ENCODE assay signal across 27 cellular contexts in the genomic region with DNA sequence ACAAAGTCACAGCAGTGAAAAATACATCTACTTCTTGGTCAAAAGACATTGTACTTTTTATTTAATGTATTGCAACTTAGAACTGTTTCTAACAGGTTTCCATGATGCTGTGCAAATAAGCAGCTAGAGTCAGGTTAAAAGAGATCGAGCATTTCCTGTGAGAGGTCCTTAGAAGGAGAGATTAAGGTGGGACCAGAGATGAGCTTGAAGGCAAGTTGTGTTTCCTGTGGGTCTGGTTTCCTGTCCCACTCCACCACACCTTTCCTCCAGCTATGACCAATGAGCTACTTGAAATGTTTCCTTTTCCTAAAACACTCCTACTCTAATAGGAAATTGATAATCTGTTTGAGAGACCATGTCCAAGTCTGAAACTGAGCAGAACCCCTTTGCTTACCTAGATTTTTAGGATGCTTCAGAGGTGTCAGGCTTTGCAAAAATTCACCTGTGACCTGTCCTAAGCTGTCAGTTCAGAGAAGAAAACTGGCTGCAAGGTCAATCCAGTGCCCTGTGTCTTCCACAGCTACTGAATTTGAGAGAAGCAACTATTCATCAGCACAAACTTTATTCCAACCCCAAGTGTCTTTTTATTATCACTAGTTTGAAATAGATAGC. TPM values are rescaled to one million over a fixed set of nuclear protein-coding genes. Genes with fewer than 3 reads are reported as not detected.
A peak's percentile ranks its signal among the peaks of the same experiment; 100 is the strongest.
DNase-seq lines count a peak whose midpoint lies in the region; ATAC-seq, FAIRE-seq and TF ChIP-seq lines count a peak whose summit lies in the region.
"Had no signal": no experiment of that assay in that cellular context is flagged by ENCODE, and none has a peak within 500 bp of the region (broad histone marks: within the 10 kb centered on the region; RNA-seq: fewer than 3 reads in every experiment).

No MANE protein-coding gene starts in this region.

- H3K9me3 ChIP-seq in GM12878 (replicated peaks; ENCODE audit: control insufficient read depth, insufficient read depth, low read length) (no peaks in the 10 kb centered on the region), small intestine (ENCODE audit: control insufficient read depth, low read depth) (no peaks in the 10 kb centered on the region)

- FAIRE-seq in GM12878 (lab: Jason Lieb, UNC) (peak; percentile 62), small intestine (lab: Jason Lieb, UNC) (no peak)
- FAIRE-seq: colon, G401.6 had no signal

- no peaks in the 10 kb centered on the region for H3K4me1 ChIP-seq in GM12878 (ENCODE audit: control insufficient read depth, insufficient read depth, low read length)
- no peaks in the 10 kb centered on the region for H3K4me1 ChIP-seq in small intestine (ENCODE audit: control insufficient read depth in 2 of 2, insufficient read depth in 1 of 2, low read depth in 1 of 2, low read length in 1 of 2)
- H3K4me1 ChIP-seq: BLaER1 treated with 17β-estradiol and CSF1 and Interleukin-3, amounts not matched to agents 10 nM and 100 nM had no signal

- H3K79me2 ChIP-seq in GM12878 (ENCODE audit: control insufficient read depth, insufficient read depth, low read length) = no peaks in the 10 kb centered on the region

- SMC1A ChIA-PET in GM12878 (lab: Charles Lee; ENCODE audit: uncharacterized antibody, unreplicated experiment) = interaction anchor here (0.6 to 0.9 kb wide), 3 partner anchors 9 to 84 kb away, joined by 3 read pairs; no protein-coding TSS in a partner anchor

- DNase-seq in activated gamma-delta T cell treated with Interleukin-2 at 50 U/mL for 16 hours = peak; percentile 10
- no peak for DNase-seq in activated gamma-delta T cell (lab: John Stamatoyannopoulos, UW)
- peak in 2 of 34 experiments; percentile 2 to 7 for DNase-seq in T-cell
- no peak for DNase-seq in GM12878 (ENCODE audit: low read depth, low spot score)
- peak; percentile 14 for DNase-seq in small intestine
- no peak for DNase-seq in NCI-H187 treated with DMSO at 0.1 percent for 48 hours (lab: John Stamatoyannopoulos, UW)
- DNase-seq: activated CD8-positive, alpha-beta memory T cell treated with anti-CD3 and anti-CD28 coated beads, Interleukin-2, amount 50 U/mL, for 4 hours; activated naive CD4-positive, alpha-beta T cell treated with Interleukin-2 at 50 U/mL for 16 hours; DMS 273 treated with DMSO at 0.1 percent for 48 hours; endodermal cell; Kasumi-1; NCI-H1092; NCI-H2029; NCI-H2227 treated with DMSO at 0.1 percent for 48 hours; NCI-H774; stimulated activated CD4-positive, alpha-beta T cell treated with anti-CD3 and anti-CD28 coated beads, Interleukin-1b, Interleukin-23, amount 100 ng/mL, for 48 hours; T1000 had no signal

- no peak overlapping the region for H2AFZ ChIP-seq in GM12878 (ENCODE audit: control insufficient read depth, low read depth, low read length)

- in situ Hi-C loops in GM12878 (cut with MboI) = no loop called here

- peaks cover 12% of the 10 kb centered on the region for H3K36me3 Mint-ChIP-seq in T-cell

- H3K27ac Mint-ChIP-seq in T-cell = peak overlapping the region; percentile 73 to 81
- H3K27ac Mint-ChIP-seq: endodermal cell had no signal

- peaks cover 8 to 15% (median 9%) of the 10 kb centered on the region in 3 donors for H3K9me3 Mint-ChIP-seq in T-cell
- H3K9me3 Mint-ChIP-seq: endodermal cell had no signal

- no peaks in the 10 kb centered on the region; a peak in 1 of 4 replicates for H3K36me3 ChIP-seq in GM12878 (ENCODE audit: control insufficient read depth in 2 of 2, insufficient read depth in 2 of 2, low read length in 1 of 2)
- no peaks in the 10 kb centered on the region for H3K36me3 ChIP-seq in small intestine (ENCODE audit: control insufficient read depth in 2 of 2, insufficient read depth in 2 of 2, low read length in 2 of 2)

- no peak overlapping the region for H3K4me2 ChIP-seq in GM12878 (ENCODE audit: control insufficient read depth, insufficient read depth)
- H3K4me2 ChIP-seq: BLaER1 treated with 17β-estradiol and CSF1 and Interleukin-3, amounts not matched to agents 10 nM and 100 nM had no signal

- POLR2A ChIA-PET in T-cell (lab: Charles Lee) = interaction anchor here in 1 of 2 donors (0.6 kb wide), 1 partner anchor 32 kb away, joined by 3 read pairs; no protein-coding TSS in a partner anchor
- POLR2A ChIA-PET in GM12878 (lab: Charles Lee) = interaction anchor here (0.6 to 0.9 kb wide), 2 partner anchors 11 to 603 kb away, joined by 3 to 6 read pairs; no protein-coding TSS in a partner anchor

- no peaks in the 10 kb centered on the region for H3K27me3 ChIP-seq in GM12878 (replicated peaks in 1 of 2; ENCODE audit: control insufficient read depth in 2 of 2, insufficient read depth in 2 of 2, low read length in 1 of 2)
- no peaks in the 10 kb centered on the region for H3K27me3 ChIP-seq in small intestine (ENCODE audit: control insufficient read depth in 2 of 2, insufficient read depth in 2 of 2, low read length in 2 of 2)
- H3K27me3 ChIP-seq: BLaER1 treated with 17β-estradiol and CSF1 and Interleukin-3, amounts not matched to agents 10 nM and 100 nM had no signal

- no peak overlapping the region for H3K9ac ChIP-seq in GM12878 (ENCODE audit: control insufficient read depth, insufficient read depth, low read length)
- H3K9ac ChIP-seq: BLaER1 treated with 17β-estradiol and CSF1 and Interleukin-3, amounts not matched to agents 10 nM and 100 nM had no signal

- no peaks in the 10 kb centered on the region for H3K27me3 Mint-ChIP-seq in T-cell

- intact Hi-C loops in GM12878 (cut with micrococcal nuclease; ENCODE audit: unreplicated experiment) = no loop called here

- H3K4me3 ChIP-seq in GM12878 = no peak overlapping the region
- H3K4me3 ChIP-seq in small intestine (ENCODE audit: low read depth in 1 of 2, low read length in 2 of 2) = no peak overlapping the region
- H3K4me3 ChIP-seq: BLaER1 treated with 17β-estradiol and CSF1 and Interleukin-3, amounts not matched to agents 10 nM and 100 nM; lung; SK-N-MC had no signal

- TF ChIP-seq POLR2A in GM12878 (IDR thresholded peaks at IDR 0.05; ENCODE audit: low read depth, low read length) = no peak

- TF ChIP-seq CTCF in GM12878 (IDR thresholded peaks at IDR 0.05 in 2 of 3, conservative IDR thresholded peaks at IDR 0.05 in 1 of 3; ENCODE audit: control insufficient read depth in 2 of 3, extremely low read depth in 1 of 3, insufficient read depth in 1 of 3, low read depth in 3 of 3, low read length in 3 of 3) = no peak

- ATAC-seq in T-cell (replicated peaks in 1 of 4) = peak; percentile 81 to 96 (median 90)
- ATAC-seq in GM12878 = no peak
- ATAC-seq in GM18873 (IDR thresholded peaks at IDR 0.05; ENCODE audit: low FRiP score, unreplicated experiment) = no peak
- ATAC-seq in HG02588 (IDR thresholded peaks at IDR 0.05; ENCODE audit: unreplicated experiment) = no peak

- no peak for TF ChIP-seq EP300 in GM12878 (IDR thresholded peaks at IDR 0.05; ENCODE audit: borderline replicate concordance in 1 of 2, control insufficient read depth in 1 of 2, low read depth in 2 of 2, low read length in 2 of 2)

- CTCF ChIA-PET in T-cell (lab: Charles Lee) (interaction anchor here in 1 of 2 donors (1.0 to 1.3 kb wide), 2 partner anchors 25 to 167 kb away, joined by 3 read pairs; no protein-coding TSS in a partner anchor), GM12878 (lab: Yijun Ruan, JAX) (no interaction called here)

- TF ChIP-seq RAD21 in GM12878 (IDR thresholded peaks at IDR 0.05; ENCODE audit: insufficient read depth, low read depth, low read length) = no peak

- RAD21 ChIA-PET in GM12878 (lab: Charles Lee; ENCODE audit: unreplicated experiment) = interaction anchor here (0.6 kb wide), 1 partner anchor 603 kb away, joined by 3 read pairs; no protein-coding TSS in a partner anchor

- 0% methylated on average over 1 of the region's 1 CpG for WGBS in GM12878 (ENCODE audit: insufficient coverage, insufficient replicate concordance, low lambda C conversion rate, missing lambda C conversion rate)
- WGBS in small intestine, 3 donors = 61 to 85% (median 73%) methylated on average over 1 of the region's 1 CpG

- H3K4me1 Mint-ChIP-seq in T-cell = peaks cover 44 to 49% (median 48%) of the 10 kb centered on the region in 3 donors

- H3K27ac ChIP-seq in GM12878 (ENCODE audit: control insufficient read depth, insufficient read depth) (no peak overlapping the region), small intestine (ENCODE audit: low read depth in 1 of 2, low read length in 1 of 2) (no peak overlapping the region)
- H3K27ac ChIP-seq: BLaER1 treated with 17β-estradiol and CSF1 and Interleukin-3, amounts not matched to agents 10 nM and 100 nM; RWPE1; SK-N-MC had no signal

- no peaks in the 10 kb centered on the region for H4K20me1 ChIP-seq in GM12878 (ENCODE audit: control insufficient read depth, insufficient read depth)
- H4K20me1 ChIP-seq: BLaER1 treated with 17β-estradiol and CSF1 and Interleukin-3, amounts not matched to agents 10 nM and 100 nM had no signal

- peak overlapping the region; percentile 13 to 45 (median 17) for H3K4me3 Mint-ChIP-seq in T-cell
- H3K4me3 Mint-ChIP-seq: endodermal cell had no signal

- no TSS peak for BruUV-seq in GM12878 (replicated peaks; lab: Mats Ljungman, UMichigan)

RNA-seq across cellular contexts. Expression of a gene that starts 13.1 kb away (rescaled TPM):
- total RNA-seq in T-cell (1 to 10 TPM; 1.6 to 4.8 (median 3.5) TPM), GM12878 (2014; rRNA removed) (1.1 and 2.0 TPM in 2 replicates), GM12878 (2014; rRNA removed; fragmentation: Illumina TruSeq; extraction: Trizol) (1.5 and 1.6 TPM in 2 replicates), GM12878 (2021) (0.80 and 0.90 TPM in 2 replicates)
- 4.5 and 4.6 TPM in 2 replicates for total RNA-seq in GM12878 (2013; cell fraction: nucleolus; rRNA removed)
- not detected for polyA plus RNA-seq in GM12878 (2011; ENCODE audit: low read depth)
- polyA plus RNA-seq in GM12878 (2011; rRNA removed) (1.6 and 2.4 TPM in 2 replicates), GM12878 (2014; fragmentation: Illumina TruSeq; extraction: Trizol) (0.82 and 1.6 TPM in 2 replicates), GM12878 (2014; fragmentation: Nextera tagmentation; extraction: Ambion mirVana) (1 to 10 TPM; 2.7 to 2.8 TPM), GM12878 (2014; rRNA removed) (0.71 and 1.7 TPM in 2 replicates), GM12878 (2016; fragmentation: Nextera tagmentation; extraction: Ambion mirVana) (1 to 10 TPM; 2.4 TPM), small intestine (under 1 TPM in 1 of 3 donors, not detected in 2; 0.10 TPM)
- 0.72 and 1.2 TPM in 2 replicates for polyA plus RNA-seq in GM12878 (2011; cell fraction: cytosol; rRNA removed)
- 0.61 and 0.79 TPM in 2 replicates for polyA plus RNA-seq in GM12878 (2011; cell fraction: nucleus; rRNA removed)
- 0.56 and 0.91 TPM in 2 replicates for polyA plus RNA-seq in GM12878 (2012)
- 1.0 and 1.2 TPM in 2 replicates for polyA minus RNA-seq in GM12878 (2011; rRNA and poly(A)+ RNA removed)
- polyA minus RNA-seq in GM12878 (2011; cell fraction: cytosol; rRNA and poly(A)+ RNA removed) = 1.2 TPM in 1 of 2 replicates, not detected in the other
- 0.73 and 0.86 TPM in 2 replicates for polyA minus RNA-seq in GM12878 (2011; cell fraction: nucleus; rRNA and poly(A)+ RNA removed)
- total RNA-seq: kidney epithelial cell had no signal

RNA-seq across cellular contexts. Expression of a gene that starts 48.2 kb away (rescaled TPM):
- total RNA-seq in T-cell (1 to 10 TPM in 3 of 5 donors, under 1 TPM in 2; 0.86 to 4.6 (median 4.5) TPM), GM12878 (2014; rRNA removed) (5.8 and 6.0 TPM in 2 replicates), GM12878 (2014; rRNA removed; fragmentation: Illumina TruSeq; extraction: Trizol) (5.9 and 7.1 TPM in 2 replicates), GM12878 (2021) (3.3 and 3.9 TPM in 2 replicates)
- total RNA-seq in GM12878 (2013; cell fraction: nucleolus; rRNA removed) = 0.88 and 2.2 TPM in 2 replicates
- polyA plus RNA-seq in GM12878 (2011; ENCODE audit: low read depth) = 1.4 TPM
- polyA plus RNA-seq in GM12878 (2011; rRNA removed) (5.3 and 6.1 TPM in 2 replicates), GM12878 (2014; fragmentation: Illumina TruSeq; extraction: Trizol) (4.4 and 6.6 TPM in 2 replicates), GM12878 (2014; fragmentation: Nextera tagmentation; extraction: Ambion mirVana) (10 to 100 TPM; 15.0 to 15.7 TPM), GM12878 (2014; rRNA removed) (4.7 and 5.4 TPM in 2 replicates), GM12878 (2016; fragmentation: Nextera tagmentation; extraction: Ambion mirVana) (1 to 10 TPM; 6.1 to 8.3 TPM), small intestine (under 1 TPM in 1 of 3 donors, not detected in 2; 0.81 TPM)
- 1.4 and 1.9 TPM in 2 replicates for polyA plus RNA-seq in GM12878 (2011; cell fraction: cytosol; rRNA removed)
- polyA plus RNA-seq in GM12878 (2011; cell fraction: nucleus; rRNA removed) = 0.84 and 0.97 TPM in 2 replicates
- polyA plus RNA-seq in GM12878 (2012) = 2.8 and 2.9 TPM in 2 replicates
- 0.41 and 0.88 TPM in 2 replicates for polyA minus RNA-seq in GM12878 (2011; rRNA and poly(A)+ RNA removed)
- polyA minus RNA-seq in GM12878 (2011; cell fraction: cytosol; rRNA and poly(A)+ RNA removed) = not detected in 2 replicates
- 0.60 and 0.67 TPM in 2 replicates for polyA minus RNA-seq in GM12878 (2011; cell fraction: nucleus; rRNA and poly(A)+ RNA removed)
- total RNA-seq: skeletal muscle tissue had no signal

Comparison
In these comparisons a context has a peak if more than half of its experiments do, and no peak if none do; other contexts are left out.
1. DNase-seq: peak in activated gamma-delta T cell treated with Interleukin-2 at 50 U/mL for 16 hours (single experiment) and small intestine (single experiment); none in activated gamma-delta T cell (single experiment), GM12878 (single experiment) and NCI-H187 treated with DMSO at 0.1 percent for 48 hours (single experiment).
2. ATAC-seq: peak in T-cell (4 of 4); none in GM12878 (single experiment), GM18873 (single experiment) and HG02588 (single experiment).